Comparison of ENCODE assay signal across 1 cellular context in the genomic region with DNA sequence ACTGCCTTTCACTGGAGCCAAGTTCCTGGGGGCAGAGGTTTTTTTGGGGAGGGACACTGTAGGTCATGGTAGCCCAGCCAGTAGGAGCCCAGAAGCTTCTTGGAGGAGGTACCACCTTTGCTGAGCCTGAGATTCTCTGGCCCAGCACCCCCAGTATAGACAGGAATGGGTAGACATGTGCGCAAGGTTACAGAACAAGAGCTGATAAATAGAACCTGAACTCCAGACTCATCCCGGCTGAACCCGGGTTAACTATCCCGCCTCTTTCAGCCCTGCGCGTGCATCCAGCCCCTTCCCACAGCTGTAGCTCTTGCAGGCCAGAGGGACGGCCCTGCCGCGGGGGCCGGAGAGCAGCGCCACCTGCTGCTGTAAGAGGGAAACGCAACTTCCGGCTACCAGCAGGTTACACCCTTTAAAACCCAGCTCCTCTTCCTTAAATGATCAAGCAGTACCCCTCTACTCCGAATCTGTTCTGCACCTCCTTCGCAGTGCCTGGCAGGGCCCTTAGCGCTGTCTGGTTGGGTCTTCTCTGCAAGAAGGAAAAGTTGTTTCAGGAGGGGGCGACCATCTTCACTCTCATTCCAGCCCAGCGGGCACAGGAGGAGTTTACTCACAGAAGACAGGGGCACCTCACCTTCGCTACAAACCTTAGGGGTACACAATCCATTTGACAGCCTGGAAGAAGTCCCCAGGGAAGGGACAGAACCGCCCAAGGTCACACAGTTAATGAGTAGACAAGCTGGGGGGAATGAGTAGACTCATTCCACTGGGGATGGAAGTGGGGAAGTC.
TF ChIP-seq lines count a peak whose summit lies in the region.

No MANE protein-coding gene starts in this region.

TF ChIP-seq in HepG2, 621 proteins besides CTCF, POLR2A, EP300 and RAD21 (continued from another document and continues in another):
- TF ChIP-seq ZHX2 (IDR thresholded peaks at IDR 0.05; ENCODE audit: low read depth) (peak; percentile 71), ZHX2 (CRISPR knock-in tag; IDR thresholded peaks at IDR 0.05; ENCODE audit: borderline replicate concordance) (no peak), ARNT (IDR thresholded peaks at IDR 0.05) (no peak), POGK (CRISPR knock-in tag; conservative IDR thresholded peaks at IDR 0.05) (peak; percentile 89), MAFF (IDR thresholded peaks at IDR 0.05; ENCODE audit: low read depth, low read length) (no peak), ZSCAN21 (CRISPR knock-in tag; IDR thresholded peaks at IDR 0.05; ENCODE audit: borderline replicate concordance) (peak; percentile 64; the same call in 1 of the 2 replicates), GABPB1 (CRISPR knock-in tag; IDR thresholded peaks at IDR 0.05) (peak; percentile 92), ZNF3 (CRISPR knock-in tag; IDR thresholded peaks at IDR 0.05) (0 out of 2 replicates have a peak, but pooled peaks have one; percentile 46), ZNF552 (CRISPR knock-in tag; IDR thresholded peaks at IDR 0.05; ENCODE audit: borderline replicate concordance) (no peak; the same call in 1 of the 2 replicates), ZBTB42 (CRISPR knock-in tag; IDR thresholded peaks at IDR 0.05) (peak; percentile 77; the same call in 1 of the 2 replicates), ZZZ3 (CRISPR knock-in tag; IDR thresholded peaks at IDR 0.05; ENCODE audit: borderline replicate concordance) (peak; percentile 70; the same call in 1 of the 2 replicates), KDM5A (IDR thresholded peaks at IDR 0.05; ENCODE audit: borderline replicate concordance, low read length) (peak; percentile 57; the same call in 1 of the 2 replicates), MYC (CRISPR knock-in tag; IDR thresholded peaks at IDR 0.05; ENCODE audit: borderline replicate concordance) (peak; percentile 89; the same call in 1 of the 2 replicates), REPIN1 (CRISPR knock-in tag; IDR thresholded peaks at IDR 0.05; ENCODE audit: borderline replicate concordance, low read depth) (peak; percentile 89; the same call in 1 of the 2 replicates), ZNF441 (CRISPR knock-in tag; IDR thresholded peaks at IDR 0.05; ENCODE audit: borderline replicate concordance) (peak; percentile 74; the same call in 1 of the 2 replicates), SP1 (IDR thresholded peaks at IDR 0.05) (no peak), SP1 (CRISPR knock-in tag; IDR thresholded peaks at IDR 0.05) (peak; percentile 48; the same call in 1 of the 2 replicates), HOXA9 (CRISPR knock-in tag; IDR thresholded peaks at IDR 0.05; ENCODE audit: borderline replicate concordance) (peak; percentile 59; the same call in 1 of the 2 replicates), ZBTB7A (CRISPR knock-in tag; IDR thresholded peaks at IDR 0.05) (peak; percentile 97), ZNF788 (CRISPR knock-in tag; IDR thresholded peaks at IDR 0.05; ENCODE audit: borderline replicate concordance) (peak; percentile 79; the same call in 1 of the 2 replicates), KLF15 (CRISPR knock-in tag; IDR thresholded peaks at IDR 0.05; ENCODE audit: borderline replicate concordance) (peak; percentile 92; the same call in 1 of the 2 replicates)
- TF ChIP-seq, protein P1, sequence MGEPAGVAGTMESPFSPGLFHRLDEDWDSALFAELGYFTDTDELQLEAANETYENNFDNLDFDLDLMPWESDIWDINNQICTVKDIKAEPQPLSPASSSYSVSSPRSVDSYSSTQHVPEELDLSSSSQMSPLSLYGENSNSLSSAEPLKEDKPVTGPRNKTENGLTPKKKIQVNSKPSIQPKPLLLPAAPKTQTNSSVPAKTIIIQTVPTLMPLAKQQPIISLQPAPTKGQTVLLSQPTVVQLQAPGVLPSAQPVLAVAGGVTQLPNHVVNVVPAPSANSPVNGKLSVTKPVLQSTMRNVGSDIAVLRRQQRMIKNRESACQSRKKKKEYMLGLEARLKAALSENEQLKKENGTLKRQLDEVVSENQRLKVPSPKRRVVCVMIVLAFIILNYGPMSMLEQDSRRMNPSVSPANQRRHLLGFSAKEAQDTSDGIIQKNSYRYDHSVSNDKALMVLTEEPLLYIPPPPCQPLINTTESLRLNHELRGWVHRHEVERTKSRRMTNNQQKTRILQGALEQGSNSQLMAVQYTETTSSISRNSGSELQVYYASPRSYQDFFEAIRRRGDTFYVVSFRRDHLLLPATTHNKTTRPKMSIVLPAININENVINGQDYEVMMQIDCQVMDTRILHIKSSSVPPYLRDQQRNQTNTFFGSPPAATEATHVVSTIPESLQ (CRISPR knock-in tag; conservative IDR thresholded peaks at IDR 0.05): peak; percentile 96
- TF ChIP-seq, protein P2, sequence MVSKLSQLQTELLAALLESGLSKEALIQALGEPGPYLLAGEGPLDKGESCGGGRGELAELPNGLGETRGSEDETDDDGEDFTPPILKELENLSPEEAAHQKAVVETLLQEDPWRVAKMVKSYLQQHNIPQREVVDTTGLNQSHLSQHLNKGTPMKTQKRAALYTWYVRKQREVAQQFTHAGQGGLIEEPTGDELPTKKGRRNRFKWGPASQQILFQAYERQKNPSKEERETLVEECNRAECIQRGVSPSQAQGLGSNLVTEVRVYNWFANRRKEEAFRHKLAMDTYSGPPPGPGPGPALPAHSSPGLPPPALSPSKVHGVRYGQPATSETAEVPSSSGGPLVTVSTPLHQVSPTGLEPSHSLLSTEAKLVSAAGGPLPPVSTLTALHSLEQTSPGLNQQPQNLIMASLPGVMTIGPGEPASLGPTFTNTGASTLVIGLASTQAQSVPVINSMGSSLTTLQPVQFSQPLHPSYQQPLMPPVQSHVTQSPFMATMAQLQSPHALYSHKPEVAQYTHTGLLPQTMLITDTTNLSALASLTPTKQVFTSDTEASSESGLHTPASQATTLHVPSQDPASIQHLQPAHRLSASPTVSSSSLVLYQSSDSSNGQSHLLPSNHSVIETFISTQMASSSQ (IDR thresholded peaks at IDR 0.05; ENCODE audit: low read depth): peak; percentile 68
- TF ChIP-seq, protein P2 (CRISPR knock-in tag; IDR thresholded peaks at IDR 0.05; ENCODE audit: borderline replicate concordance): peak; percentile 76; the same call in 1 of the 2 replicates
- TF ChIP-seq, protein P3, sequence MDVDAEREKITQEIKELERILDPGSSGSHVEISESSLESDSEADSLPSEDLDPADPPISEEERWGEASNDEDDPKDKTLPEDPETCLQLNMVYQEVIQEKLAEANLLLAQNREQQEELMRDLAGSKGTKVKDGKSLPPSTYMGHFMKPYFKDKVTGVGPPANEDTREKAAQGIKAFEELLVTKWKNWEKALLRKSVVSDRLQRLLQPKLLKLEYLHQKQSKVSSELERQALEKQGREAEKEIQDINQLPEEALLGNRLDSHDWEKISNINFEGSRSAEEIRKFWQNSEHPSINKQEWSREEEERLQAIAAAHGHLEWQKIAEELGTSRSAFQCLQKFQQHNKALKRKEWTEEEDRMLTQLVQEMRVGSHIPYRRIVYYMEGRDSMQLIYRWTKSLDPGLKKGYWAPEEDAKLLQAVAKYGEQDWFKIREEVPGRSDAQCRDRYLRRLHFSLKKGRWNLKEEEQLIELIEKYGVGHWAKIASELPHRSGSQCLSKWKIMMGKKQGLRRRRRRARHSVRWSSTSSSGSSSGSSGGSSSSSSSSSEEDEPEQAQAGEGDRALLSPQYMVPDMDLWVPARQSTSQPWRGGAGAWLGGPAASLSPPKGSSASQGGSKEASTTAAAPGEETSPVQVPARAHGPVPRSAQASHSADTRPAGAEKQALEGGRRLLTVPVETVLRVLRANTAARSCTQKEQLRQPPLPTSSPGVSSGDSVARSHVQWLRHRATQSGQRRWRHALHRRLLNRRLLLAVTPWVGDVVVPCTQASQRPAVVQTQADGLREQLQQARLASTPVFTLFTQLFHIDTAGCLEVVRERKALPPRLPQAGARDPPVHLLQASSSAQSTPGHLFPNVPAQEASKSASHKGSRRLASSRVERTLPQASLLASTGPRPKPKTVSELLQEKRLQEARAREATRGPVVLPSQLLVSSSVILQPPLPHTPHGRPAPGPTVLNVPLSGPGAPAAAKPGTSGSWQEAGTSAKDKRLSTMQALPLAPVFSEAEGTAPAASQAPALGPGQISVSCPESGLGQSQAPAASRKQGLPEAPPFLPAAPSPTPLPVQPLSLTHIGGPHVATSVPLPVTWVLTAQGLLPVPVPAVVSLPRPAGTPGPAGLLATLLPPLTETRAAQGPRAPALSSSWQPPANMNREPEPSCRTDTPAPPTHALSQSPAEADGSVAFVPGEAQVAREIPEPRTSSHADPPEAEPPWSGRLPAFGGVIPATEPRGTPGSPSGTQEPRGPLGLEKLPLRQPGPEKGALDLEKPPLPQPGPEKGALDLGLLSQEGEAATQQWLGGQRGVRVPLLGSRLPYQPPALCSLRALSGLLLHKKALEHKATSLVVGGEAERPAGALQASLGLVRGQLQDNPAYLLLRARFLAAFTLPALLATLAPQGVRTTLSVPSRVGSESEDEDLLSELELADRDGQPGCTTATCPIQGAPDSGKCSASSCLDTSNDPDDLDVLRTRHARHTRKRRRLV (CRISPR knock-in tag; IDR thresholded peaks at IDR 0.05): peak; percentile 94
- TF ChIP-seq, protein P4, sequence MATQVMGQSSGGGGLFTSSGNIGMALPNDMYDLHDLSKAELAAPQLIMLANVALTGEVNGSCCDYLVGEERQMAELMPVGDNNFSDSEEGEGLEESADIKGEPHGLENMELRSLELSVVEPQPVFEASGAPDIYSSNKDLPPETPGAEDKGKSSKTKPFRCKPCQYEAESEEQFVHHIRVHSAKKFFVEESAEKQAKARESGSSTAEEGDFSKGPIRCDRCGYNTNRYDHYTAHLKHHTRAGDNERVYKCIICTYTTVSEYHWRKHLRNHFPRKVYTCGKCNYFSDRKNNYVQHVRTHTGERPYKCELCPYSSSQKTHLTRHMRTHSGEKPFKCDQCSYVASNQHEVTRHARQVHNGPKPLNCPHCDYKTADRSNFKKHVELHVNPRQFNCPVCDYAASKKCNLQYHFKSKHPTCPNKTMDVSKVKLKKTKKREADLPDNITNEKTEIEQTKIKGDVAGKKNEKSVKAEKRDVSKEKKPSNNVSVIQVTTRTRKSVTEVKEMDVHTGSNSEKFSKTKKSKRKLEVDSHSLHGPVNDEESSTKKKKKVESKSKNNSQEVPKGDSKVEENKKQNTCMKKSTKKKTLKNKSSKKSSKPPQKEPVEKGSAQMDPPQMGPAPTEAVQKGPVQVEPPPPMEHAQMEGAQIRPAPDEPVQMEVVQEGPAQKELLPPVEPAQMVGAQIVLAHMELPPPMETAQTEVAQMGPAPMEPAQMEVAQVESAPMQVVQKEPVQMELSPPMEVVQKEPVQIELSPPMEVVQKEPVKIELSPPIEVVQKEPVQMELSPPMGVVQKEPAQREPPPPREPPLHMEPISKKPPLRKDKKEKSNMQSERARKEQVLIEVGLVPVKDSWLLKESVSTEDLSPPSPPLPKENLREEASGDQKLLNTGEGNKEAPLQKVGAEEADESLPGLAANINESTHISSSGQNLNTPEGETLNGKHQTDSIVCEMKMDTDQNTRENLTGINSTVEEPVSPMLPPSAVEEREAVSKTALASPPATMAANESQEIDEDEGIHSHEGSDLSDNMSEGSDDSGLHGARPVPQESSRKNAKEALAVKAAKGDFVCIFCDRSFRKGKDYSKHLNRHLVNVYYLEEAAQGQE (IDR thresholded peaks at IDR 0.05; ENCODE audit: borderline replicate concordance in 1 of 2, low read depth in 1 of 2, low read length in 2 of 2): peak in 1 of 2 experiments; percentile 52; a peak in 2 of 4 replicates
